ENCODE assay signal across 1 cellular context in the genomic region with DNA sequence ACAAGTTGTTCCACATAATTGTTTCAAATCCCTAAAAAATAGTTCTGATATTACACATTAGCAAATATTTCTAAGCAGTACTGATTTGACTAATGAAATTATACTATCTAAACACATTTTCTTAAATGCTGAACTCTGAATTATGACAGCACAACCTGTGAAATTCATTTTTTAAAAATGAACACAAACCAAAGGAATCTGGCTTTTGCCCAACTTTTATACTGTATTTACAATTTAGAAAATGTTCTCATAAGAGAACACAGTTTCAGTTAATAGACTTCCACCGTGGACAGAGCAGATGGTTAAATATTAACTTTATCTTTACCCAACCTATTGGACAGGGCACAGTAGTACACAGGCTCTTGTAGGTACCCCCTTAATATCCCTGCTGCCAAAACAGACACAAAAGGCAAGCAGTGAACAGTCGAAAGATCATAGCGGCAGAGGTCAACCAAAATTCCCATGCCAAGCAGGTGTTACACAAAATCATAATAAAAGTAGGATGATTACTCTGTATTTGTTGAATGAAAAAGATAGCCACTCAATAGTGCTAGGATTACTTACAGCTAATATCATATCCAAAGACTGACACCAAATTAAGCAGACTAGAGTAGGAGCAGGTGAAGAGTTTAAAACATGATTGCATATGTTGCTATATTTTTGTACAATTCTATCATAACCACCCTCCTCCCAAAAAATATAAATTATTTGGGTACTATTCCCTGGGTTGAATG.
TF ChIP-seq lines count a peak whose summit lies in the region.

No MANE protein-coding gene starts in this region.

TF ChIP-seq in HepG2, 621 proteins besides CTCF, POLR2A, EP300 and RAD21 (continued from another document and continues in another):
- TF ChIP-seq, protein P1, sequence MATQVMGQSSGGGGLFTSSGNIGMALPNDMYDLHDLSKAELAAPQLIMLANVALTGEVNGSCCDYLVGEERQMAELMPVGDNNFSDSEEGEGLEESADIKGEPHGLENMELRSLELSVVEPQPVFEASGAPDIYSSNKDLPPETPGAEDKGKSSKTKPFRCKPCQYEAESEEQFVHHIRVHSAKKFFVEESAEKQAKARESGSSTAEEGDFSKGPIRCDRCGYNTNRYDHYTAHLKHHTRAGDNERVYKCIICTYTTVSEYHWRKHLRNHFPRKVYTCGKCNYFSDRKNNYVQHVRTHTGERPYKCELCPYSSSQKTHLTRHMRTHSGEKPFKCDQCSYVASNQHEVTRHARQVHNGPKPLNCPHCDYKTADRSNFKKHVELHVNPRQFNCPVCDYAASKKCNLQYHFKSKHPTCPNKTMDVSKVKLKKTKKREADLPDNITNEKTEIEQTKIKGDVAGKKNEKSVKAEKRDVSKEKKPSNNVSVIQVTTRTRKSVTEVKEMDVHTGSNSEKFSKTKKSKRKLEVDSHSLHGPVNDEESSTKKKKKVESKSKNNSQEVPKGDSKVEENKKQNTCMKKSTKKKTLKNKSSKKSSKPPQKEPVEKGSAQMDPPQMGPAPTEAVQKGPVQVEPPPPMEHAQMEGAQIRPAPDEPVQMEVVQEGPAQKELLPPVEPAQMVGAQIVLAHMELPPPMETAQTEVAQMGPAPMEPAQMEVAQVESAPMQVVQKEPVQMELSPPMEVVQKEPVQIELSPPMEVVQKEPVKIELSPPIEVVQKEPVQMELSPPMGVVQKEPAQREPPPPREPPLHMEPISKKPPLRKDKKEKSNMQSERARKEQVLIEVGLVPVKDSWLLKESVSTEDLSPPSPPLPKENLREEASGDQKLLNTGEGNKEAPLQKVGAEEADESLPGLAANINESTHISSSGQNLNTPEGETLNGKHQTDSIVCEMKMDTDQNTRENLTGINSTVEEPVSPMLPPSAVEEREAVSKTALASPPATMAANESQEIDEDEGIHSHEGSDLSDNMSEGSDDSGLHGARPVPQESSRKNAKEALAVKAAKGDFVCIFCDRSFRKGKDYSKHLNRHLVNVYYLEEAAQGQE (IDR thresholded peaks at IDR 0.05; ENCODE audit: borderline replicate concordance in 1 of 2, low read depth in 1 of 2, low read length in 2 of 2) = peak in 1 of 2 experiments; percentile 81; a peak in 2 of 4 replicates
- TF ChIP-seq PPARG (CRISPR knock-in tag; conservative IDR thresholded peaks at IDR 0.05) (peak; percentile 68; the same call in 1 of the 2 replicates), MIER3 (CRISPR knock-in tag; IDR thresholded peaks at IDR 0.05; ENCODE audit: borderline replicate concordance) (0 out of 2 replicates have a peak, but pooled peaks have one; percentile 28), FOXA3 (CRISPR knock-in tag; IDR thresholded peaks at IDR 0.05) (peak; percentile 71), NFE2 (CRISPR knock-in tag; IDR thresholded peaks at IDR 0.05) (no peak), ZFP36L1 (CRISPR knock-in tag; IDR thresholded peaks at IDR 0.05) (no peak), TEAD3 (CRISPR knock-in tag; optimal IDR thresholded peaks at IDR 0.05; ENCODE audit: borderline replicate concordance) (peak; percentile 32), ZNF878 (CRISPR knock-in tag; IDR thresholded peaks at IDR 0.05) (no peak), MIER2 (CRISPR knock-in tag; IDR thresholded peaks at IDR 0.05) (peak; percentile 77), SALL1 (CRISPR knock-in tag; IDR thresholded peaks at IDR 0.05) (peak; percentile 55; the same call in 1 of the 2 replicates), ZNF614 (CRISPR knock-in tag; IDR thresholded peaks at IDR 0.05; ENCODE audit: borderline replicate concordance) (0 out of 2 replicates have a peak, but pooled peaks have one; percentile 33), ZKSCAN5 (CRISPR knock-in tag; IDR thresholded peaks at IDR 0.05) (no peak), YEATS4 (CRISPR knock-in tag; IDR thresholded peaks at IDR 0.05; ENCODE audit: borderline replicate concordance) (0 out of 2 replicates have a peak, but pooled peaks have one; percentile 25), DPF2 (CRISPR knock-in tag; IDR thresholded peaks at IDR 0.05; ENCODE audit: borderline replicate concordance, low read depth) (0 out of 2 replicates have a peak, but pooled peaks have one; percentile 32), HOXD1 (CRISPR knock-in tag; IDR thresholded peaks at IDR 0.05) (no peak), TCF7 (IDR thresholded peaks at IDR 0.05; ENCODE audit: low read depth) (peak; percentile 32)
- TF ChIP-seq, protein P2, sequence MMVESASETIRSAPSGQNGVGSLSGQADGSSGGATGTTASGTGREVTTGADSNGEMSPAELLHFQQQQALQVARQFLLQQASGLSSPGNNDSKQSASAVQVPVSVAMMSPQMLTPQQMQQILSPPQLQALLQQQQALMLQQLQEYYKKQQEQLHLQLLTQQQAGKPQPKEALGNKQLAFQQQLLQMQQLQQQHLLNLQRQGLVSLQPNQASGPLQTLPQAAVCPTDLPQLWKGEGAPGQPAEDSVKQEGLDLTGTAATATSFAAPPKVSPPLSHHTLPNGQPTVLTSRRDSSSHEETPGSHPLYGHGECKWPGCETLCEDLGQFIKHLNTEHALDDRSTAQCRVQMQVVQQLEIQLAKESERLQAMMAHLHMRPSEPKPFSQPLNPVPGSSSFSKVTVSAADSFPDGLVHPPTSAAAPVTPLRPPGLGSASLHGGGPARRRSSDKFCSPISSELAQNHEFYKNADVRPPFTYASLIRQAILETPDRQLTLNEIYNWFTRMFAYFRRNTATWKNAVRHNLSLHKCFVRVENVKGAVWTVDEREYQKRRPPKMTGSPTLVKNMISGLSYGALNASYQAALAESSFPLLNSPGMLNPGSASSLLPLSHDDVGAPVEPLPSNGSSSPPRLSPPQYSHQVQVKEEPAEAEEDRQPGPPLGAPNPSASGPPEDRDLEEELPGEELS (CRISPR knock-in tag; IDR thresholded peaks at IDR 0.05) = peak; percentile 71
- TF ChIP-seq, protein P3, sequence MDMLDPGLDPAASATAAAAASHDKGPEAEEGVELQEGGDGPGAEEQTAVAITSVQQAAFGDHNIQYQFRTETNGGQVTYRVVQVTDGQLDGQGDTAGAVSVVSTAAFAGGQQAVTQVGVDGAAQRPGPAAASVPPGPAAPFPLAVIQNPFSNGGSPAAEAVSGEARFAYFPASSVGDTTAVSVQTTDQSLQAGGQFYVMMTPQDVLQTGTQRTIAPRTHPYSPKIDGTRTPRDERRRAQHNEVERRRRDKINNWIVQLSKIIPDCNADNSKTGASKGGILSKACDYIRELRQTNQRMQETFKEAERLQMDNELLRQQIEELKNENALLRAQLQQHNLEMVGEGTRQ (IDR thresholded peaks at IDR 0.05; ENCODE audit: low read depth, low read length) = no peak
- TF ChIP-seq, protein P3 (CRISPR knock-in tag; IDR thresholded peaks at IDR 0.05; ENCODE audit: borderline replicate concordance) = 0 out of 2 replicates have a peak, but pooled peaks have one; percentile 27
- TF ChIP-seq, protein P4, sequence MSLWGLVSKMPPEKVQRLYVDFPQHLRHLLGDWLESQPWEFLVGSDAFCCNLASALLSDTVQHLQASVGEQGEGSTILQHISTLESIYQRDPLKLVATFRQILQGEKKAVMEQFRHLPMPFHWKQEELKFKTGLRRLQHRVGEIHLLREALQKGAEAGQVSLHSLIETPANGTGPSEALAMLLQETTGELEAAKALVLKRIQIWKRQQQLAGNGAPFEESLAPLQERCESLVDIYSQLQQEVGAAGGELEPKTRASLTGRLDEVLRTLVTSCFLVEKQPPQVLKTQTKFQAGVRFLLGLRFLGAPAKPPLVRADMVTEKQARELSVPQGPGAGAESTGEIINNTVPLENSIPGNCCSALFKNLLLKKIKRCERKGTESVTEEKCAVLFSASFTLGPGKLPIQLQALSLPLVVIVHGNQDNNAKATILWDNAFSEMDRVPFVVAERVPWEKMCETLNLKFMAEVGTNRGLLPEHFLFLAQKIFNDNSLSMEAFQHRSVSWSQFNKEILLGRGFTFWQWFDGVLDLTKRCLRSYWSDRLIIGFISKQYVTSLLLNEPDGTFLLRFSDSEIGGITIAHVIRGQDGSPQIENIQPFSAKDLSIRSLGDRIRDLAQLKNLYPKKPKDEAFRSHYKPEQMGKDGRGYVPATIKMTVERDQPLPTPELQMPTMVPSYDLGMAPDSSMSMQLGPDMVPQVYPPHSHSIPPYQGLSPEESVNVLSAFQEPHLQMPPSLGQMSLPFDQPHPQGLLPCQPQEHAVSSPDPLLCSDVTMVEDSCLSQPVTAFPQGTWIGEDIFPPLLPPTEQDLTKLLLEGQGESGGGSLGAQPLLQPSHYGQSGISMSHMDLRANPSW (CRISPR knock-in tag; IDR thresholded peaks at IDR 0.05; ENCODE audit: borderline replicate concordance) = 0 out of 2 replicates have a peak, but pooled peaks have one; percentile 46
- TF ChIP-seq, protein P5, sequence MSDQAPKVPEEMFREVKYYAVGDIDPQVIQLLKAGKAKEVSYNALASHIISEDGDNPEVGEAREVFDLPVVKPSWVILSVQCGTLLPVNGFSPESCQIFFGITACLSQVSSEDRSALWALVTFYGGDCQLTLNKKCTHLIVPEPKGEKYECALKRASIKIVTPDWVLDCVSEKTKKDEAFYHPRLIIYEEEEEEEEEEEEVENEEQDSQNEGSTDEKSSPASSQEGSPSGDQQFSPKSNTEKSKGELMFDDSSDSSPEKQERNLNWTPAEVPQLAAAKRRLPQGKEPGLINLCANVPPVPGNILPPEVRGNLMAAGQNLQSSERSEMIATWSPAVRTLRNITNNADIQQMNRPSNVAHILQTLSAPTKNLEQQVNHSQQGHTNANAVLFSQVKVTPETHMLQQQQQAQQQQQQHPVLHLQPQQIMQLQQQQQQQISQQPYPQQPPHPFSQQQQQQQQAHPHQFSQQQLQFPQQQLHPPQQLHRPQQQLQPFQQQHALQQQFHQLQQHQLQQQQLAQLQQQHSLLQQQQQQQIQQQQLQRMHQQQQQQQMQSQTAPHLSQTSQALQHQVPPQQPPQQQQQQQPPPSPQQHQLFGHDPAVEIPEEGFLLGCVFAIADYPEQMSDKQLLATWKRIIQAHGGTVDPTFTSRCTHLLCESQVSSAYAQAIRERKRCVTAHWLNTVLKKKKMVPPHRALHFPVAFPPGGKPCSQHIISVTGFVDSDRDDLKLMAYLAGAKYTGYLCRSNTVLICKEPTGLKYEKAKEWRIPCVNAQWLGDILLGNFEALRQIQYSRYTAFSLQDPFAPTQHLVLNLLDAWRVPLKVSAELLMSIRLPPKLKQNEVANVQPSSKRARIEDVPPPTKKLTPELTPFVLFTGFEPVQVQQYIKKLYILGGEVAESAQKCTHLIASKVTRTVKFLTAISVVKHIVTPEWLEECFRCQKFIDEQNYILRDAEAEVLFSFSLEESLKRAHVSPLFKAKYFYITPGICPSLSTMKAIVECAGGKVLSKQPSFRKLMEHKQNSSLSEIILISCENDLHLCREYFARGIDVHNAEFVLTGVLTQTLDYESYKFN (CRISPR knock-in tag; conservative IDR thresholded peaks at IDR 0.05) = peak; percentile 93
- TF ChIP-seq, protein P6, sequence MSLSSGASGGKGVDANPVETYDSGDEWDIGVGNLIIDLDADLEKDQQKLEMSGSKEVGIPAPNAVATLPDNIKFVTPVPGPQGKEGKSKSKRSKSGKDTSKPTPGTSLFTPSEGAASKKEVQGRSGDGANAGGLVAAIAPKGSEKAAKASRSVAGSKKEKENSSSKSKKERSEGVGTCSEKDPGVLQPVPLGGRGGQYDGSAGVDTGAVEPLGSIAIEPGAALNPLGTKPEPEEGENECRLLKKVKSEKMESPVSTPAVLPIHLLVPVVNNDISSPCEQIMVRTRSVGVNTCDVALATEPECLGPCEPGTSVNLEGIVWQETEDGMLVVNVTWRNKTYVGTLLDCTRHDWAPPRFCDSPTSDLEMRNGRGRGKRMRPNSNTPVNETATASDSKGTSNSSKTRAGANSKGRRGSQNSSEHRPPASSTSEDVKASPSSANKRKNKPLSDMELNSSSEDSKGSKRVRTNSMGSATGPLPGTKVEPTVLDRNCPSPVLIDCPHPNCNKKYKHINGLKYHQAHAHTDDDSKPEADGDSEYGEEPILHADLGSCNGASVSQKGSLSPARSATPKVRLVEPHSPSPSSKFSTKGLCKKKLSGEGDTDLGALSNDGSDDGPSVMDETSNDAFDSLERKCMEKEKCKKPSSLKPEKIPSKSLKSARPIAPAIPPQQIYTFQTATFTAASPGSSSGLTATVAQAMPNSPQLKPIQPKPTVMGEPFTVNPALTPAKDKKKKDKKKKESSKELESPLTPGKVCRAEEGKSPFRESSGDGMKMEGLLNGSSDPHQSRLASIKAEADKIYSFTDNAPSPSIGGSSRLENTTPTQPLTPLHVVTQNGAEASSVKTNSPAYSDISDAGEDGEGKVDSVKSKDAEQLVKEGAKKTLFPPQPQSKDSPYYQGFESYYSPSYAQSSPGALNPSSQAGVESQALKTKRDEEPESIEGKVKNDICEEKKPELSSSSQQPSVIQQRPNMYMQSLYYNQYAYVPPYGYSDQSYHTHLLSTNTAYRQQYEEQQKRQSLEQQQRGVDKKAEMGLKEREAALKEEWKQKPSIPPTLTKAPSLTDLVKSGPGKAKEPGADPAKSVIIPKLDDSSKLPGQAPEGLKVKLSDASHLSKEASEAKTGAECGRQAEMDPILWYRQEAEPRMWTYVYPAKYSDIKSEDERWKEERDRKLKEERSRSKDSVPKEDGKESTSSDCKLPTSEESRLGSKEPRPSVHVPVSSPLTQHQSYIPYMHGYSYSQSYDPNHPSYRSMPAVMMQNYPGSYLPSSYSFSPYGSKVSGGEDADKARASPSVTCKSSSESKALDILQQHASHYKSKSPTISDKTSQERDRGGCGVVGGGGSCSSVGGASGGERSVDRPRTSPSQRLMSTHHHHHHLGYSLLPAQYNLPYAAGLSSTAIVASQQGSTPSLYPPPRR (CRISPR knock-in tag; IDR thresholded peaks at IDR 0.05; ENCODE audit: borderline replicate concordance) = no peak
- TF ChIP-seq, protein P7, sequence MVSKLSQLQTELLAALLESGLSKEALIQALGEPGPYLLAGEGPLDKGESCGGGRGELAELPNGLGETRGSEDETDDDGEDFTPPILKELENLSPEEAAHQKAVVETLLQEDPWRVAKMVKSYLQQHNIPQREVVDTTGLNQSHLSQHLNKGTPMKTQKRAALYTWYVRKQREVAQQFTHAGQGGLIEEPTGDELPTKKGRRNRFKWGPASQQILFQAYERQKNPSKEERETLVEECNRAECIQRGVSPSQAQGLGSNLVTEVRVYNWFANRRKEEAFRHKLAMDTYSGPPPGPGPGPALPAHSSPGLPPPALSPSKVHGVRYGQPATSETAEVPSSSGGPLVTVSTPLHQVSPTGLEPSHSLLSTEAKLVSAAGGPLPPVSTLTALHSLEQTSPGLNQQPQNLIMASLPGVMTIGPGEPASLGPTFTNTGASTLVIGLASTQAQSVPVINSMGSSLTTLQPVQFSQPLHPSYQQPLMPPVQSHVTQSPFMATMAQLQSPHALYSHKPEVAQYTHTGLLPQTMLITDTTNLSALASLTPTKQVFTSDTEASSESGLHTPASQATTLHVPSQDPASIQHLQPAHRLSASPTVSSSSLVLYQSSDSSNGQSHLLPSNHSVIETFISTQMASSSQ (IDR thresholded peaks at IDR 0.05; ENCODE audit: low read depth) = peak; percentile 97
- TF ChIP-seq, protein P7 (CRISPR knock-in tag; IDR thresholded peaks at IDR 0.05; ENCODE audit: borderline replicate concordance) = peak; percentile 93; the same call in 1 of the 2 replicates
